ENCODE assay signal across 1 cellular context in genomic region chr12:109518820-109519665, GRCh38.
TF ChIP-seq lines count a peak whose summit lies in the region.

No MANE protein-coding gene starts in this region.

TF ChIP-seq in HepG2, 621 proteins besides CTCF, POLR2A, EP300 and RAD21:
- no peak for TF ChIP-seq CENPBD1 (CRISPR knock-in tag; IDR thresholded peaks at IDR 0.05; ENCODE audit: borderline replicate concordance, low read depth)
- TF ChIP-seq ZNF264 (CRISPR knock-in tag; IDR thresholded peaks at IDR 0.05): 0 out of 2 replicates have a peak, but pooled peaks have one; percentile 30
- TF ChIP-seq PAXIP1 (CRISPR knock-in tag; conservative IDR thresholded peaks at IDR 0.05): 0 out of 2 replicates have a peak, but pooled peaks have one; percentile 15
- TF ChIP-seq STAG1 (CRISPR knock-in tag; IDR thresholded peaks at IDR 0.05): peak; percentile 87
- TF ChIP-seq GATAD2A (CRISPR knock-in tag; IDR thresholded peaks at IDR 0.05): 0 out of 2 replicates have a peak, but pooled peaks have one; percentile 14
- no peak for TF ChIP-seq IRF2 (CRISPR knock-in tag; IDR thresholded peaks at IDR 0.05)
- TF ChIP-seq HNRNPUL1 (IDR thresholded peaks at IDR 0.05; ENCODE audit: low read depth, low read length): no peak
- 0 out of 2 replicates have a peak, but pooled peaks have one; percentile 53 for TF ChIP-seq PREB (CRISPR knock-in tag; IDR thresholded peaks at IDR 0.05)
- peak; percentile 87 for TF ChIP-seq SMC3 (IDR thresholded peaks at IDR 0.05; ENCODE audit: low read length)
- TF ChIP-seq XRCC5 (optimal IDR thresholded peaks at IDR 0.05; ENCODE audit: low read length): peak; percentile 32
- no peak for TF ChIP-seq HOMEZ (CRISPR knock-in tag; IDR thresholded peaks at IDR 0.05; ENCODE audit: low read depth)
